In genomic region chr1:63643926-63644325, GRCh38 we compare ENCODE assay signal across 14 cellular contexts. TPM values are rescaled to one million over a fixed set of nuclear protein-coding genes. Genes with fewer than 3 reads are reported as not detected.
DNase-seq lines count a peak whose midpoint lies in the region; ATAC-seq and TF ChIP-seq lines count a peak whose summit lies in the region.
"Had no signal": no experiment of that assay in that cellular context is flagged by ENCODE, and none has a peak within 500 bp of the region (broad histone marks: within the 10 kb centered on the region; RNA-seq: fewer than 3 reads in every experiment).

No MANE protein-coding gene starts in this region.

- peak overlapping the region; percentile 59 for H3K27ac Mint-ChIP-seq in progenitor cell of endocrine pancreas
- H3K27ac Mint-ChIP-seq in stimulated activated naive CD8-positive, alpha-beta T cell treated with anti-CD3 and anti-CD28 coated beads, Interleukin-15, amount 100 ng/mL, for 72 hours = no peak overlapping the region
- H3K27ac Mint-ChIP-seq: activated T-cell treated with anti-CD3 and anti-CD28 coated beads, Interleukin-2, amount 50 U/mL, for 72 hours; natural killer cell treated with Interleukin-12 subunit alpha and Interleukin-12 subunit beta and Interleukin-15 and Interleukin-18, amount 100 ng/mL, for 72 hours; WTC11 had no signal

- H3K4me1 Mint-ChIP-seq in progenitor cell of endocrine pancreas (ENCODE audit: low read depth) = peaks cover 64% of the 10 kb centered on the region
- H3K4me1 Mint-ChIP-seq in stimulated activated naive CD8-positive, alpha-beta T cell treated with anti-CD3 and anti-CD28 coated beads, Interleukin-15, amount 100 ng/mL, for 72 hours = no peaks in the 10 kb centered on the region

- no peaks in the 10 kb centered on the region for H3K27me3 Mint-ChIP-seq in progenitor cell of endocrine pancreas
- H3K27me3 Mint-ChIP-seq in stimulated activated naive CD8-positive, alpha-beta T cell treated with anti-CD3 and anti-CD28 coated beads, Interleukin-15, amount 100 ng/mL, for 72 hours = no peaks in the 10 kb centered on the region
- H3K27me3 Mint-ChIP-seq: natural killer cell treated with Interleukin-12 subunit alpha and Interleukin-12 subunit beta and Interleukin-15 and Interleukin-18, amount 100 ng/mL, for 72 hours had no signal

- peaks cover 5% of the 10 kb centered on the region for H3K9me3 Mint-ChIP-seq in progenitor cell of endocrine pancreas (ENCODE audit: low read depth)
- H3K9me3 Mint-ChIP-seq in stimulated activated naive CD8-positive, alpha-beta T cell treated with anti-CD3 and anti-CD28 coated beads, Interleukin-15, amount 100 ng/mL, for 72 hours = no peaks in the 10 kb centered on the region
- H3K9me3 Mint-ChIP-seq: activated T-cell treated with anti-CD3 and anti-CD28 coated beads, Interleukin-2, amount 50 U/mL, for 72 hours; natural killer cell treated with Interleukin-12 subunit alpha and Interleukin-12 subunit beta and Interleukin-15 and Interleukin-18, amount 100 ng/mL, for 72 hours; WTC11 had no signal

- no peak for TF ChIP-seq CTCF in progenitor cell of endocrine pancreas (IDR thresholded peaks at IDR 0.05; ENCODE audit: unreplicated experiment)

- intact Hi-C loops in left cardiac atrium (cut with DNase I) = no loop called here

- H3K4me3 Mint-ChIP-seq in progenitor cell of endocrine pancreas (ENCODE audit: low read depth) = no peak overlapping the region
- H3K4me3 Mint-ChIP-seq in stimulated activated naive CD8-positive, alpha-beta T cell treated with anti-CD3 and anti-CD28 coated beads, Interleukin-15, amount 100 ng/mL, for 72 hours = no peak overlapping the region
- H3K4me3 Mint-ChIP-seq: activated T-cell treated with anti-CD3 and anti-CD28 coated beads, Interleukin-2, amount 50 U/mL, for 72 hours; natural killer cell treated with Interleukin-12 subunit alpha and Interleukin-12 subunit beta and Interleukin-15 and Interleukin-18, amount 100 ng/mL, for 72 hours; WTC11 had no signal

- DNase-seq in LHCN-M2 (ENCODE audit: low read depth) (peak; percentile 37), NCI-H510A treated with DMSO at 0.1 percent for 48 hours (lab: John Stamatoyannopoulos, UW) (peak; percentile 76), left cardiac atrium (peak; percentile 26), progenitor cell of endocrine pancreas (ENCODE audit: low spot score, unreplicated experiment) (no peak)
- DNase-seq in stimulated activated naive CD8-positive, alpha-beta T cell treated with anti-CD3 and anti-CD28 coated beads, Interleukin-15, amount 100 ng/mL, for 72 hours = no peak
- DNase-seq in activated CD4-positive, alpha-beta T cell treated with anti-CD3 and anti-CD28 coated beads, Interleukin-2, amount 50 U/mL, for 1 hour = no peak
- DNase-seq: activated T-cell treated with anti-CD3 and anti-CD28 coated beads, Interleukin-2, amount 50 U/mL, for 72 hours; NCI-H1930; stimulated activated CD4-positive, alpha-beta T cell treated with anti-CD3 and anti-CD28 coated beads, Interleukin-12 subunit alpha, Interleukin-12 subunit beta, amount 100 ng/mL, for 4 hours; stimulated activated CD8-positive, alpha-beta memory T cell treated with anti-CD3 and anti-CD28 coated beads, Interleukin-4, amount 100 ng/mL, for 48 hours had no signal

- ATAC-seq in left cardiac atrium (peak; percentile 74 to 82), HG03097 (IDR thresholded peaks at IDR 0.05; ENCODE audit: low FRiP score, unreplicated experiment) (no peak), HG03378 (IDR thresholded peaks at IDR 0.05; ENCODE audit: unreplicated experiment) (no peak)
- ATAC-seq in stimulated activated naive CD8-positive, alpha-beta T cell treated with anti-CD3 and anti-CD28 coated beads, Interleukin-15, amount 100 ng/mL, for 72 hours = no peak
- ATAC-seq: activated T-cell treated with anti-CD3 and anti-CD28 coated beads, Interleukin-2, amount 50 U/mL, for 72 hours; natural killer cell treated with Interleukin-12 subunit alpha and Interleukin-12 subunit beta and Interleukin-15 and Interleukin-18, amount 100 ng/mL, for 72 hours; WTC11 had no signal

- H3K36me3 Mint-ChIP-seq in progenitor cell of endocrine pancreas (ENCODE audit: insufficient read depth) = peaks cover 15% of the 10 kb centered on the region

RNA-seq across cellular contexts. Expression of gene PGM1, which starts 50.7 kb away (rescaled TPM):
- total RNA-seq in LHCN-M2 (2014; rRNA removed) = 103 TPM in 2 replicates
- 99.8 TPM for polyA plus RNA-seq in LHCN-M2 (2012)
- 100 to 1,000 TPM; 150 to 180 TPM for total RNA-seq in left cardiac atrium
- 31.1 and 34.5 TPM in 2 replicates for total RNA-seq in progenitor cell of endocrine pancreas

Comparison
In these comparisons a context has a peak if more than half of its experiments do, and no peak if none do; other contexts are left out.
1. DNase-seq: peak in LHCN-M2 (single experiment), NCI-H510A treated with DMSO at 0.1 percent for 48 hours (single experiment) and left cardiac atrium (single experiment); none in progenitor cell of endocrine pancreas (single experiment), stimulated activated naive CD8-positive, alpha-beta T cell treated with anti-CD3 and anti-CD28 coated beads, Interleukin-15, amount 100 ng/mL, for 72 hours (0 of 2) and activated CD4-positive, alpha-beta T cell treated with anti-CD3 and anti-CD28 coated beads, Interleukin-2, amount 50 U/mL, for 1 hour (single experiment).
2. ATAC-seq: peak in left cardiac atrium (2 of 2); none in HG03097 (single experiment), stimulated activated naive CD8-positive, alpha-beta T cell treated with anti-CD3 and anti-CD28 coated beads, Interleukin-15, amount 100 ng/mL, for 72 hours (single experiment) and HG03378 (single experiment).